In genomic region chr11:130403967-130404366, GRCh38 we compare ENCODE assay signal across 16 cellular contexts. TPM values are rescaled to one million over a fixed set of nuclear protein-coding genes. Genes with fewer than 3 reads are reported as not detected.
DNase-seq lines count a peak whose midpoint lies in the region; ATAC-seq, FAIRE-seq and TF ChIP-seq lines count a peak whose summit lies in the region.
"Had no signal": no experiment of that assay in that cellular context is flagged by ENCODE, and none has a peak within 500 bp of the region (broad histone marks: within the 10 kb centered on the region; RNA-seq: fewer than 3 reads in every experiment).

No MANE protein-coding gene starts in this region.

- H3K9ac ChIP-seq in duodenal mucosa (ENCODE audit: low read depth in 1 of 2, low read length in 2 of 2) (no peak overlapping the region), mucosa of rectum (ENCODE audit: low read depth in 1 of 2, low read length in 2 of 2) (no peak overlapping the region), kidney (ENCODE audit: low read length in 2 of 2) (no peak overlapping the region)

- H3K27me3 ChIP-seq in duodenal mucosa (ENCODE audit: control insufficient read depth in 1 of 2, insufficient read depth in 2 of 2, low read length in 2 of 2) = peaks cover 0 to 3% of the 10 kb centered on the region in 2 donors
- H3K27me3 ChIP-seq in mucosa of rectum (ENCODE audit: control insufficient read depth in 2 of 2, insufficient read depth in 2 of 2, low read length in 2 of 2) = no peaks in the 10 kb centered on the region
- no peaks in the 10 kb centered on the region for H3K27me3 ChIP-seq in tibial artery
- H3K27me3 ChIP-seq: cardiac muscle cell had no signal

- TF ChIP-seq CTCF in tibial artery (IDR thresholded peaks at IDR 0.05) (no peak), kidney (IDR thresholded peaks at IDR 0.05; ENCODE audit: borderline replicate concordance, extremely low read depth, insufficient read depth) (no peak)

- ATAC-seq in GM19455 (IDR thresholded peaks at IDR 0.05; ENCODE audit: unreplicated experiment) (no peak), HG02840 (IDR thresholded peaks at IDR 0.05; ENCODE audit: low FRiP score, unreplicated experiment) (no peak)
- ATAC-seq: stimulated activated memory B cell treated with anti-CD40 and anti-IgM and Interleukin-4, amounts not matched to agents 10 μg/mL and 1 μg/mL and 100 μg/mL, for 72 hours had no signal

- peaks cover 8 to 10% of the 10 kb centered on the region in 2 donors for H3K4me1 ChIP-seq in duodenal mucosa (ENCODE audit: control insufficient read depth in 1 of 2, insufficient read depth in 2 of 2, low read length in 2 of 2)
- peaks cover 0 to 3% of the 10 kb centered on the region in 2 donors for H3K4me1 ChIP-seq in mucosa of rectum (ENCODE audit: control insufficient read depth in 2 of 2, insufficient read depth in 2 of 2, low read length in 2 of 2)
- peaks cover 0 to 53% (median 42%) of the 10 kb centered on the region in 4 donors for H3K4me1 ChIP-seq in tibial artery
- H3K4me1 ChIP-seq in kidney (ENCODE audit: control insufficient read depth in 1 of 2, insufficient read depth in 1 of 2, low read depth in 1 of 2, low read length in 2 of 2) = peaks cover 0 to 6% of the 10 kb centered on the region in 2 donors

- H3K9me3 ChIP-seq in duodenal mucosa (ENCODE audit: control insufficient read depth in 1 of 2, low read length in 2 of 2) (no peaks in the 10 kb centered on the region), mucosa of rectum (ENCODE audit: control insufficient read depth in 2 of 2, low read length in 2 of 2) (no peaks in the 10 kb centered on the region), tibial artery (no peaks in the 10 kb centered on the region), kidney (ENCODE audit: control insufficient read depth in 1 of 2, low read length in 2 of 2) (no peaks in the 10 kb centered on the region)

- H3K27ac ChIP-seq in duodenal mucosa (ENCODE audit: low read depth, low read length) (peak overlapping the region; percentile 61), mucosa of rectum (ENCODE audit: low read depth in 2 of 2, low read length in 2 of 2) (peak overlapping the region; percentile 17 to 25), tibial artery (peak overlapping the region; percentile 62 to 69), kidney (ENCODE audit: low read depth in 2 of 2, low read length in 2 of 2) (no peak overlapping the region)
- H3K27ac ChIP-seq: cardiac muscle cell, VCaP had no signal

- FAIRE-seq in kidney (lab: Jason Lieb, UNC) = no peak
- FAIRE-seq: GM12892 had no signal

- H3K4me3 ChIP-seq in duodenal mucosa (ENCODE audit: low read depth in 1 of 2, low read length in 2 of 2) (no peak overlapping the region), mucosa of rectum (ENCODE audit: low read length in 2 of 2) (no peak overlapping the region), tibial artery (no peak overlapping the region), kidney (ENCODE audit: low read length in 2 of 2) (no peak overlapping the region)
- H3K4me3 ChIP-seq: cardiac muscle cell had no signal

- H3K36me3 ChIP-seq in duodenal mucosa (ENCODE audit: control insufficient read depth in 1 of 2, insufficient read depth in 2 of 2, low read length in 2 of 2) = no peaks in the 10 kb centered on the region
- H3K36me3 ChIP-seq in mucosa of rectum (ENCODE audit: control insufficient read depth in 2 of 2, insufficient read depth in 2 of 2, low read length in 2 of 2) = no peaks in the 10 kb centered on the region
- H3K36me3 ChIP-seq in tibial artery = no peaks in the 10 kb centered on the region
- H3K36me3 ChIP-seq in kidney (ENCODE audit: control insufficient read depth in 1 of 2, insufficient read depth in 2 of 2, low read length in 2 of 2) = no peaks in the 10 kb centered on the region
- H3K36me3 ChIP-seq: cardiac muscle cell had no signal

- intact Hi-C loops in tibial artery (cut with DNase I; ENCODE audit: low total_unique reads) = no loop called here
- intact Hi-C loops in kidney (cut with DNase I) = no loop called here

- DNase-seq in NCI-H69 (lab: John Stamatoyannopoulos, UW) (peak; percentile 50), tibial artery (no peak), kidney (no peak)
- DNase-seq in activated CD4-positive, alpha-beta T cell treated with anti-CD3 and anti-CD28 coated beads, Interleukin-2, amount 50 U/mL, for 1 hour = no peak
- DNase-seq: activated naive CD4-positive, alpha-beta T cell treated with anti-CD3 and anti-CD28 coated beads for 36 hours; stimulated activated CD4-positive, alpha-beta T cell treated with anti-CD3 and anti-CD28 coated beads, Interleukin-4, amount 100 ng/mL, for 4 hours had no signal

RNA-seq across cellular contexts. Expression of gene ADAMTS8, which starts 24.4 kb away (rescaled TPM):
- 1.2 TPM for total RNA-seq in kidney
- polyA plus RNA-seq in kidney (ENCODE audit: insufficient read depth, low read depth, low replicate concordance) = 1.6 TPM
- total RNA-seq: activated naive CD4-positive, alpha-beta T cell treated with anti-CD3 and anti-CD28 coated beads for 36 hours; pulmonary artery endothelial cell had no signal
- polyA plus RNA-seq: CD14-positive monocyte had no signal

RNA-seq across cellular contexts. Expression of gene ADAMTS15, which starts 44.5 kb away (rescaled TPM):
- total RNA-seq in kidney = 6.2 TPM
- polyA plus RNA-seq in kidney (ENCODE audit: insufficient read depth, low read depth, low replicate concordance) = 3.6 TPM
- total RNA-seq: activated naive CD4-positive, alpha-beta T cell treated with anti-CD3 and anti-CD28 coated beads for 36 hours had no signal
- polyA plus RNA-seq: CD14-positive monocyte had no signal

Comparison
In these comparisons a context has a peak if more than half of its experiments do, and no peak if none do; other contexts are left out.
1. H3K27ac ChIP-seq: peak in duodenal mucosa (single experiment), mucosa of rectum (2 of 2) and tibial artery (2 of 2); none in kidney (0 of 2).